In the genomic region with DNA sequence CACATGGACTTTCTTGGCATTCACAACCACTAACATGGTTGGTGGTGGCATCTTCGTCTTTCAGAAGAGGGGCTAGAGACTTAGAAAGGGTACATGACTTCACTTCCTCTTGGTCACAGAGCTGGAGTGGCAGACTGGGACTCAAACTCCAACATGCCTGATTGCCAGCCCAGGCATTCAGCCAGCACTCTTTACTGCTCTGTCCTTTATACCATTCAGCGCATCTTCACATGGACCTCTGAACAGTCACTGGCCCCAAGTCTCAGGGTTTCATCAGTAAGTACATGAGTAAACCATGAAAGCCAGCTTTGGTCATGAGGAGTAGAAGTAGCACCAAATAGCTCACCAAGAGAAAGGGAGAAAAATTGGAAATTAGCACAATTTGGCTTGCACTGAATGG, we compare ENCODE assay signal across 16 cellular contexts.
DNase-seq lines count a peak whose midpoint lies in the region; TF ChIP-seq lines count a peak whose summit lies in the region.
"Had no signal": no experiment of that assay in that cellular context is flagged by ENCODE, and none has a peak within 500 bp of the region (broad histone marks: within the 10 kb centered on the region; RNA-seq: fewer than 3 reads in every experiment).

No MANE protein-coding gene starts in this region.

- peaks cover 55 to 70% of the 10 kb centered on the region in 2 experiments for H3K4me1 ChIP-seq in neutrophil (ENCODE audit: control insufficient read depth in 1 of 2, insufficient read depth in 1 of 2, low read depth in 1 of 2, low read length in 1 of 2)

- H3K9me3 Mint-ChIP-seq in Calu3 (ENCODE audit: low read depth, unreplicated experiment) (no peaks in the 10 kb centered on the region), IgD-negative memory B cell (no peaks in the 10 kb centered on the region)
- H3K9me3 Mint-ChIP-seq: naive thymus-derived CD4-positive, alpha-beta T cell had no signal

- H3K27ac ChIP-seq in angular gyrus (ENCODE audit: low read depth, low read length) (peak overlapping the region; percentile 52), neutrophil (peak overlapping the region; percentile 85), WERI-Rb-1 (no peak overlapping the region)
- H3K27ac ChIP-seq: SJSA1 had no signal

- H3K4me3 Mint-ChIP-seq in Calu3 (ENCODE audit: low read depth, unreplicated experiment) (no peak overlapping the region), IgD-negative memory B cell (no peak overlapping the region)
- H3K4me3 Mint-ChIP-seq: naive thymus-derived CD4-positive, alpha-beta T cell had no signal

- H3K4me3 ChIP-seq in neutrophil (ENCODE audit: low read depth in 1 of 2, low read length in 1 of 2) (peak overlapping the region in 1 of 2 experiments; percentile 59), WERI-Rb-1 (ENCODE audit: low read depth, low read length) (no peak overlapping the region)
- H3K4me3 ChIP-seq: SJSA1, transverse colon had no signal

- CTCF ChIA-PET in Calu3 (lab: Charles Lee), result interaction anchor here (0.9 to 1.0 kb wide), 2 partner anchors 15 to 31 kb away, joined by 3 to 4 read pairs; no protein-coding TSS in a partner anchor

- intact Hi-C loops in Calu3 (cut with micrococcal nuclease; ENCODE audit: unreplicated experiment), result no loop called here

- BruUV-seq in Calu3 (replicated peaks; lab: Mats Ljungman, UMichigan), result no TSS peak

- in situ Hi-C loops in ACHN (cut with HindIII; ENCODE audit: low pct_ligation_motif_present, low pct_unique_long_range_greater_than_20kb, low sequenced_read_pairs), result no loop called here

- TF ChIP-seq CTCF in Calu3 (IDR thresholded peaks at IDR 0.05; ENCODE audit: unreplicated experiment), result no peak
- TF ChIP-seq CTCF in neutrophil (IDR thresholded peaks at IDR 0.05), result no peak
- TF ChIP-seq CTCF in WERI-Rb-1 (IDR thresholded peaks at IDR 0.05; ENCODE audit: low read depth, low read length), result no peak

- H3K27me3 ChIP-seq in neutrophil (no peaks in the 10 kb centered on the region), WERI-Rb-1 (ENCODE audit: insufficient read depth, low read depth, severe bottlenecking) (no peaks in the 10 kb centered on the region)
- H3K27me3 ChIP-seq: SJSA1, transverse colon had no signal

- peaks cover 68% of the 10 kb centered on the region for H3K4me1 Mint-ChIP-seq in Calu3 (ENCODE audit: low read depth, unreplicated experiment)
- peaks cover 0 to 10% (median 3%) of the 10 kb centered on the region in 3 donors for H3K4me1 Mint-ChIP-seq in IgD-negative memory B cell

- H3K36me3 Mint-ChIP-seq in Calu3 (ENCODE audit: insufficient read depth, unreplicated experiment) (peaks cover 98% of the 10 kb centered on the region), IgD-negative memory B cell (peaks cover 8% of the 10 kb centered on the region)

- no peaks in the 10 kb centered on the region for H3K9me3 ChIP-seq in neutrophil
- no peaks in the 10 kb centered on the region for H3K9me3 ChIP-seq in WERI-Rb-1 (ENCODE audit: severe bottlenecking)
- H3K9me3 ChIP-seq: SJSA1, transverse colon had no signal

- H3K27me3 Mint-ChIP-seq in Calu3 (ENCODE audit: unreplicated experiment), result no peaks in the 10 kb centered on the region
- H3K27me3 Mint-ChIP-seq in IgD-negative memory B cell, result no peaks in the 10 kb centered on the region
- H3K27me3 Mint-ChIP-seq: naive thymus-derived CD4-positive, alpha-beta T cell had no signal

- H3K36me3 ChIP-seq in neutrophil, result peaks cover 64% of the 10 kb centered on the region
- H3K36me3 ChIP-seq in WERI-Rb-1, result no peaks in the 10 kb centered on the region

- DNase-seq in Calu3, result no peak
- no peak for DNase-seq in WERI-Rb-1
- DNase-seq in stimulated activated CD8-positive, alpha-beta memory T cell treated with anti-CD3 and anti-CD28 coated beads, Interleukin-4, amount 100 ng/mL, for 48 hours, result no peak
- DNase-seq in effector CD8-positive, alpha-beta T cell (lab: John Stamatoyannopoulos, UW), result no peak
- no peak for DNase-seq in ACHN
- DNase-seq: activated CD4-positive, CD25-positive, alpha-beta regulatory T cell; activated gamma-delta T cell; islet precursor cell; KG1; naive thymus-derived CD4-positive, alpha-beta T cell; NCI-H2029; transverse colon had no signal

- H3K27ac Mint-ChIP-seq in Calu3 (ENCODE audit: unreplicated experiment) (peak overlapping the region; percentile 78), IgD-negative memory B cell (peak overlapping the region in 2 of 3 donors; percentile 33 to 76)
